ENCODE assay signal across 9 cellular contexts in the genomic region with DNA sequence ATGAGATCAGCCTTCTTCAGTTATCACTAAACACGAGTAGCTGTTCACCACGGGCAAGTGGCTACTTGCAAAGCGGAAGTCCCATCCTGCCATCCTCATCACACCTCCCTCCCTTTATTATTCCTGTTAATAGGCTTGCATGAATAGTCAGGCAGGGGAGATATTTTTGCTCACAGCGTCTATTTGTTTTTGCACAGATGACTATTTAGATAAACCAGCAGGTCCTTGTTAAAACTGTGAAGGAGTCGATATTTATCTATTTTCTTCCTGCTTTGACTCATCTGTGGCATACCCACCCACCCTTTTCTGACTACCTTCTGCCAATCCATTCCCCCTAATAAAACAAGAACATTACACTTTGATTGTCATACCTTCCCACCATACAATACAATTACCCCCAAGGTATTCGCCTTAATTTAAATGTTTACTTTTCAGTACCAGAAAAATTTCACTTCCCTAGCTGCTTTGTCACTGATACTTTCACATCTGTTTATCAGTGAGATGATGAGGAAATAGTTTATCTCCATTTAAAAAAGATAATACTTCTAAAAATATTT.
DNase-seq lines count a peak whose midpoint lies in the region; ATAC-seq and TF ChIP-seq lines count a peak whose summit lies in the region.
"Had no signal": no experiment of that assay in that cellular context is flagged by ENCODE, and none has a peak within 500 bp of the region (broad histone marks: within the 10 kb centered on the region; RNA-seq: fewer than 3 reads in every experiment).

No MANE protein-coding gene starts in this region.

- H3K4me1 ChIP-seq in smooth muscle cell (ENCODE audit: low read depth) (no peaks in the 10 kb centered on the region), colonic mucosa (no peaks in the 10 kb centered on the region), A673 (ENCODE audit: insufficient read depth, low read length, poor library complexity, severe bottlenecking) (peaks cover 4% of the 10 kb centered on the region)

- H3F3A ChIP-seq in smooth muscle cell (ENCODE audit: low read depth) = no peaks in the 10 kb centered on the region

- H3K36me3 ChIP-seq in smooth muscle cell (ENCODE audit: low read depth) (no peaks in the 10 kb centered on the region), colonic mucosa (no peaks in the 10 kb centered on the region), A673 (ENCODE audit: insufficient read depth, low read length, poor library complexity, severe bottlenecking) (no peaks in the 10 kb centered on the region)

- H3K27ac ChIP-seq in smooth muscle cell (ENCODE audit: low read depth) (no peak overlapping the region), colonic mucosa (no peak overlapping the region), A673 (ENCODE audit: low read depth, low read length, poor library complexity, severe bottlenecking) (no peak overlapping the region)

- H2AFZ ChIP-seq in smooth muscle cell (ENCODE audit: low read depth) = peak overlapping the region; percentile 51

- POLR2A ChIA-PET in A673 (lab: Charles Lee; ENCODE audit: low non-redundant PET) = no interaction called here

- DNase-seq in NCI-H2081 (lab: John Stamatoyannopoulos, UW) (peak; percentile 29 to 68), NCI-H2081 treated with DMSO at 0.1 percent for 48 hours (lab: John Stamatoyannopoulos, UW) (no peak), NCI-H345 treated with DMSO at 0.1 percent for 48 hours (lab: John Stamatoyannopoulos, UW; ENCODE audit: unreplicated experiment) (peak; percentile 39), smooth muscle cell (lab: John Stamatoyannopoulos, UW; ENCODE audit: unreplicated experiment) (no peak), colonic mucosa (no peak), A673 (ENCODE audit: low spot score) (no peak), HK-2 (ENCODE audit: unreplicated experiment) (no peak)
- DNase-seq: activated naive CD8-positive, alpha-beta T cell treated with anti-CD3 and anti-CD28 coated beads, Interleukin-2, amount 10 ng/mL, durations not matched to agents 7 days and 5 days had no signal

- BruUV-seq in A673 (replicated peaks; lab: Mats Ljungman, UMichigan) = no TSS peak

- peak; percentile 63 for ATAC-seq in HG02981 (IDR thresholded peaks at IDR 0.05; ENCODE audit: unreplicated experiment)

- H3K27me3 ChIP-seq in smooth muscle cell (ENCODE audit: low read depth) = no peaks in the 10 kb centered on the region
- no peaks in the 10 kb centered on the region for H3K27me3 ChIP-seq in colonic mucosa
- no peaks in the 10 kb centered on the region for H3K27me3 ChIP-seq in A673 (replicated peaks; ENCODE audit: insufficient read depth, low read depth, low read length, poor library complexity)

- no peak overlapping the region for H3K4me2 ChIP-seq in smooth muscle cell

- H3K9ac ChIP-seq in smooth muscle cell (ENCODE audit: low read depth) (no peak overlapping the region), colonic mucosa (ENCODE audit: low read depth in 2 of 2, low read length in 2 of 2) (no peak overlapping the region)

- H3K79me2 ChIP-seq in smooth muscle cell (ENCODE audit: low read depth) = no peaks in the 10 kb centered on the region

- no peak for TF ChIP-seq CTCF in smooth muscle cell (IDR thresholded peaks at IDR 0.05; ENCODE audit: borderline replicate concordance, insufficient read depth, poor library complexity, severe bottlenecking)
- no peak for TF ChIP-seq CTCF in colonic mucosa (IDR thresholded peaks at IDR 0.05)
- TF ChIP-seq CTCF in A673 (conservative IDR thresholded peaks at IDR 0.05; ENCODE audit: low read depth, low read length) = no peak

- CTCF ChIA-PET in A673 (lab: Charles Lee) = no interaction called here

- 47% methylated on average over 6 of the region's 6 CpGs for WGBS in smooth muscle cell (ENCODE audit: low lambda C conversion rate)

- intact Hi-C loops in colonic mucosa (cut with DNase I) = no loop called here
- intact Hi-C loops in A673 (cut with micrococcal nuclease; ENCODE audit: unreplicated experiment) = no loop called here

- H3K9me3 ChIP-seq in smooth muscle cell (replicated peaks; ENCODE audit: low read depth) (no peaks in the 10 kb centered on the region), colonic mucosa (no peaks in the 10 kb centered on the region), A673 (ENCODE audit: low read depth, low read length, poor library complexity, severe bottlenecking) (no peaks in the 10 kb centered on the region)

- H3K4me3 ChIP-seq in smooth muscle cell (no peak overlapping the region), colonic mucosa (no peak overlapping the region), A673 (ENCODE audit: low read depth, low read length, poor library complexity, severe bottlenecking) (no peak overlapping the region)

- H4K20me1 ChIP-seq in smooth muscle cell (ENCODE audit: low read depth) = no peaks in the 10 kb centered on the region

Comparison
In these comparisons a context has a peak if more than half of its experiments do, and no peak if none do; other contexts are left out.
1. DNase-seq: peak in NCI-H2081 (2 of 2) and NCI-H345 treated with DMSO at 0.1 percent for 48 hours (single experiment); none in NCI-H2081 treated with DMSO at 0.1 percent for 48 hours (single experiment), smooth muscle cell (single experiment), colonic mucosa (single experiment), A673 (single experiment) and HK-2 (single experiment).